8 cellular contexts compared by ENCODE assay signal in genomic region chr18:80148316-80149199, GRCh38. TPM values are rescaled to one million over a fixed set of nuclear protein-coding genes. Genes with fewer than 3 reads are reported as not detected.
DNase-seq lines count a peak whose midpoint lies in the region; ATAC-seq, FAIRE-seq and TF ChIP-seq lines count a peak whose summit lies in the region.

No MANE protein-coding gene starts in this region.

- TF ChIP-seq POLR2A in HepG2 (IDR thresholded peaks at IDR 0.05; ENCODE audit: insufficient read depth in 1 of 2, low read depth in 2 of 2, low read length in 2 of 2), result no peak

- H3K79me2 ChIP-seq in DND-41 (ENCODE audit: insufficient read depth, low read length) (no peaks in the 10 kb centered on the region), HepG2 (ENCODE audit: insufficient read depth, low read length) (no peaks in the 10 kb centered on the region)

- intact Hi-C loops in HepG2 (cut with micrococcal nuclease; ENCODE audit: unreplicated experiment), result no loop called here

- H3K27me3 ChIP-seq in DND-41 (ENCODE audit: insufficient read depth, low read length, poor library complexity) (no peaks in the 10 kb centered on the region), HepG2 (ENCODE audit: control insufficient read depth in 1 of 2, insufficient read depth in 2 of 2, low read length in 2 of 2) (no peaks in the 10 kb centered on the region)

- POLR2A ChIA-PET in HepG2 (lab: Yijun Ruan, JAX), result interaction anchor here (1.9 kb wide), 1 partner anchor 215 kb away, joined by 5 read pairs; no protein-coding TSS in a partner anchor

- H3K9ac ChIP-seq in DND-41 (ENCODE audit: low read depth, low read length) (peak overlapping the region; percentile 29; the same call in 1 of the 2 replicates), HepG2 (ENCODE audit: insufficient read depth, low read depth, low read length) (peak overlapping the region; percentile 33)

- H3K4me1 ChIP-seq in DND-41 (ENCODE audit: insufficient read depth, low read length) (peaks cover 15% of the 10 kb centered on the region), HepG2 (ENCODE audit: insufficient read depth, low read length) (peaks cover 30% of the 10 kb centered on the region), urinary bladder (ENCODE audit: insufficient read depth) (peaks cover 4% of the 10 kb centered on the region)

- in situ Hi-C loops in astrocyte of the spinal cord (cut with HindIII; ENCODE audit: low sequenced_read_pairs), result no loop called here
- in situ Hi-C loops in HepG2 (cut with HindIII; ENCODE audit: extremely low pct_ligation_motif_present, low pct_unique_long_range_greater_than_20kb), result no loop called here

- FAIRE-seq in HepG2 (lab: Jason Lieb, UNC), result no peak
- no peak for FAIRE-seq in GM19239 (lab: Jason Lieb, UNC)

- TF ChIP-seq CTCF in DND-41 (IDR thresholded peaks at IDR 0.05; ENCODE audit: borderline replicate concordance, extremely low read depth, low read length, poor library complexity, severe bottlenecking) (no peak), astrocyte of the spinal cord (IDR thresholded peaks at IDR 0.05; ENCODE audit: low read depth, low read length) (no peak), HepG2 (CRISPR knock-in tag; IDR thresholded peaks at IDR 0.05) (no peak)

- H4K20me1 ChIP-seq in DND-41 (ENCODE audit: insufficient read depth, low read length), result no peaks in the 10 kb centered on the region
- H4K20me1 ChIP-seq in HepG2 (ENCODE audit: insufficient read depth, low read length), result no peaks in the 10 kb centered on the region

- TF ChIP-seq RAD21 in HepG2 (CRISPR knock-in tag; IDR thresholded peaks at IDR 0.05), result no peak

- H3K9me3 ChIP-seq in DND-41 (ENCODE audit: insufficient read depth, low read length, severe bottlenecking), result no peaks in the 10 kb centered on the region
- no peaks in the 10 kb centered on the region for H3K9me3 ChIP-seq in HepG2 (ENCODE audit: low read length)

- no peak for TF ChIP-seq EP300 in HepG2 (IDR thresholded peaks at IDR 0.05; ENCODE audit: low read depth in 2 of 2, low read length in 2 of 2)
- no peak for TF ChIP-seq EP300 in HepG2 (CRISPR knock-in tag; IDR thresholded peaks at IDR 0.05; ENCODE audit: borderline replicate concordance)

- CTCF ChIA-PET in HepG2 (lab: Yijun Ruan, JAX; ENCODE audit: low intra/inter-chr PET ratio, low total read pairs), result no interaction called here

- ATAC-seq in DND-41 (ENCODE audit: insufficient read depth, low read depth) (no peak), HG03342 (IDR thresholded peaks at IDR 0.05; ENCODE audit: unreplicated experiment) (peak; percentile 5), HepG2 (peak; percentile 16)

- H3K4me3 ChIP-seq in DND-41 (ENCODE audit: low read depth in 1 of 2, low read length in 2 of 2) (peak overlapping the region in 1 of 2 experiments; percentile 63; a peak in 2 of 4 replicates), astrocyte of the spinal cord (ENCODE audit: low read depth, low read length) (peak overlapping the region; percentile 62), HepG2 (replicated peaks in 1 of 3; ENCODE audit: insufficient read depth in 1 of 3, low read depth in 2 of 3, low read length in 3 of 3) (peak overlapping the region; percentile 65 to 72 (median 68)), urinary bladder (ENCODE audit: low read depth, low read length) (peak overlapping the region; percentile 51)

- H3K27ac ChIP-seq in DND-41 (ENCODE audit: low read length), result no peak overlapping the region
- H3K27ac ChIP-seq in HepG2 (ENCODE audit: extremely low read length, insufficient read depth, low read length), result no peak overlapping the region
- no peak overlapping the region for H3K27ac ChIP-seq in urinary bladder (ENCODE audit: low read depth)

- H2AFZ ChIP-seq in DND-41 (ENCODE audit: low read depth, low read length) (peak overlapping the region; percentile 70), HepG2 (ENCODE audit: low read length) (no peak overlapping the region)

- H3K36me3 ChIP-seq in DND-41 (ENCODE audit: insufficient read depth, low read length), result peaks cover 10% of the 10 kb centered on the region; the same call in 1 of the 2 replicates
- no peaks in the 10 kb centered on the region; a peak in 1 of 5 replicates for H3K36me3 ChIP-seq in HepG2 (replicated peaks in 1 of 2; ENCODE audit: control insufficient read depth in 1 of 2, insufficient read depth in 2 of 2, low read length in 2 of 2)
- H3K36me3 ChIP-seq in urinary bladder (ENCODE audit: insufficient read depth), result no peaks in the 10 kb centered on the region

- no peak for DNase-seq in DND-41
- DNase-seq in astrocyte of the spinal cord (ENCODE audit: low read depth, low spot score), result no peak
- no peak for DNase-seq in HepG2 (ENCODE audit: low spot score)
- no peak for DNase-seq in GM19239 (ENCODE audit: insufficient read length, low spot score)
- no peak for DNase-seq in effector CD4-positive, alpha-beta T cell
- no peak for DNase-seq in NCI-H2081 treated with DMSO at 0.1 percent for 48 hours (lab: John Stamatoyannopoulos, UW)

- H3K4me2 ChIP-seq in DND-41 (ENCODE audit: insufficient read depth, low read length), result peak overlapping the region; percentile 74
- peak overlapping the region; percentile 89 for H3K4me2 ChIP-seq in HepG2 (ENCODE audit: low read depth, low read length)

- TSS peak; percentile 12 for BruUV-seq in HepG2 (replicated peaks; lab: Mats Ljungman, UMichigan)

- 63% methylated on average over 26 of the region's 34 CpGs for WGBS in HepG2 (ENCODE audit: low lambda C conversion rate)
- WGBS in urinary bladder, result 34% methylated on average over 34 of the region's 34 CpGs

TF ChIP-seq in HepG2, 621 proteins besides CTCF, POLR2A, EP300 and RAD21:
- TF ChIP-seq AGO1 (IDR thresholded peaks at IDR 0.05; ENCODE audit: low read depth, low read length, poor library complexity, severe bottlenecking) (peak; percentile 56), SP4 (CRISPR knock-in tag; IDR thresholded peaks at IDR 0.05) (no peak), SSRP1 (CRISPR knock-in tag; IDR thresholded peaks at IDR 0.05) (no peak), FOXK2 (IDR thresholded peaks at IDR 0.05) (no peak), ZBTB14 (CRISPR knock-in tag; IDR thresholded peaks at IDR 0.05) (0 out of 2 replicates have a peak, but pooled peaks have one; percentile 19), ZNF263 (CRISPR knock-in tag; IDR thresholded peaks at IDR 0.05) (peak; percentile 35; the same call in 1 of the 2 replicates), ZNF546 (CRISPR knock-in tag; conservative IDR thresholded peaks at IDR 0.05) (no peak), JARID2 (CRISPR knock-in tag; IDR thresholded peaks at IDR 0.05; ENCODE audit: insufficient replicate concordance) (no peak), ZNF234 (CRISPR knock-in tag; conservative IDR thresholded peaks at IDR 0.05) (no peak), AGO2 (optimal IDR thresholded peaks at IDR 0.05; ENCODE audit: low read depth, low read length) (peak; percentile 54), FOXA3 (CRISPR knock-in tag; IDR thresholded peaks at IDR 0.05) (no peak)

RNA-seq across cellular contexts. Expression of gene ADNP2, which starts 39.5 kb away (rescaled TPM):
- total RNA-seq in HepG2 (2016; rRNA removed; fragmentation: Illumina TruSeq; extraction: Trizol) (25.5 and 28.6 TPM in 2 replicates), urinary bladder (23.7 TPM)
- total RNA-seq in HepG2 (2016; cell fraction: cytosol; rRNA removed; fragmentation: Illumina TruSeq; extraction: Trizol; ENCODE audit: low read depth), result 2.3 TPM in 2 replicates
- total RNA-seq in HepG2 (2016; cell fraction: insoluble cytoplasmic fraction; rRNA removed; fragmentation: Illumina TruSeq; extraction: Trizol), result 23.8 and 24.2 TPM in 2 replicates
- total RNA-seq in HepG2 (2016; cell fraction: membrane; rRNA removed; fragmentation: Illumina TruSeq; extraction: Trizol), result 11.9 and 13.0 TPM in 2 replicates
- total RNA-seq in HepG2 (2016; cell fraction: nucleus; rRNA removed; fragmentation: Illumina TruSeq; extraction: Trizol), result 17.1 and 18.2 TPM in 2 replicates
- polyA plus RNA-seq in HepG2 (2011; rRNA removed) (9.9 and 10.8 TPM in 2 replicates), urinary bladder (11.2 TPM)
- 8.0 and 8.3 TPM in 2 replicates for polyA plus RNA-seq in HepG2 (2011; cell fraction: cytosol; rRNA removed)
- 12.3 and 13.9 TPM in 2 replicates for polyA plus RNA-seq in HepG2 (2011; cell fraction: nucleus; rRNA removed)
- polyA plus RNA-seq in HepG2 (2012), result 15.1 and 15.4 TPM in 2 replicates
- 0.66 and 0.67 TPM in 2 replicates for polyA plus RNA-seq in HepG2 (2016; cell fraction: cytosol; fragmentation: Illumina TruSeq; extraction: Trizol; ENCODE audit: low read depth)
- 17.6 and 18.3 TPM in 2 replicates for polyA plus RNA-seq in HepG2 (2016; cell fraction: insoluble cytoplasmic fraction; fragmentation: Illumina TruSeq; extraction: Trizol; ENCODE audit: low read depth)
- polyA plus RNA-seq in HepG2 (2016; cell fraction: membrane; fragmentation: Illumina TruSeq; extraction: Trizol; ENCODE audit: low read depth), result 4.1 and 4.5 TPM in 2 replicates
- polyA plus RNA-seq in HepG2 (2016; cell fraction: nucleus; fragmentation: Illumina TruSeq; extraction: Trizol; ENCODE audit: insufficient read depth, low read depth), result 21.2 and 21.4 TPM in 2 replicates
- polyA minus RNA-seq in HepG2 (2011; rRNA and poly(A)+ RNA removed; ENCODE audit: low replicate concordance), result 36.7 and 42.7 TPM in 2 replicates
- polyA minus RNA-seq in HepG2 (2011; cell fraction: cytosol; rRNA and poly(A)+ RNA removed), result 14.4 and 15.4 TPM in 2 replicates
- polyA minus RNA-seq in HepG2 (2011; cell fraction: nucleus; rRNA and poly(A)+ RNA removed), result 32.1 and 32.2 TPM in 2 replicates
